ENCODE assay signal across 8 cellular contexts in genomic region chr10:123171616-123172015, GRCh38. TPM values are rescaled to one million over a fixed set of nuclear protein-coding genes. Genes with fewer than 3 reads are reported as not detected.
"Had no signal": no experiment of that assay in that cellular context is flagged by ENCODE, and none has a peak within 500 bp of the region (broad histone marks: within the 10 kb centered on the region; RNA-seq: fewer than 3 reads in every experiment).

No MANE protein-coding gene starts in this region.

RNA-seq across cellular contexts. Expression of gene HMX2, which starts 23.7 kb away (rescaled TPM):
- total RNA-seq: PC-3, PC-9, Right ventricle myocardium inferior, Right ventricle myocardium superior, RPMI7951, SJCRH30, SK-MEL-5 had no signal
- polyA plus RNA-seq: SK-N-SH had no signal

RNA-seq across cellular contexts. Expression of gene HMX3, which starts 35.8 kb away (rescaled TPM):
- total RNA-seq: PC-9, Right ventricle myocardium inferior, Right ventricle myocardium superior, RPMI7951 had no signal
- polyA plus RNA-seq: SK-N-SH had no signal
